In the genomic region with DNA sequence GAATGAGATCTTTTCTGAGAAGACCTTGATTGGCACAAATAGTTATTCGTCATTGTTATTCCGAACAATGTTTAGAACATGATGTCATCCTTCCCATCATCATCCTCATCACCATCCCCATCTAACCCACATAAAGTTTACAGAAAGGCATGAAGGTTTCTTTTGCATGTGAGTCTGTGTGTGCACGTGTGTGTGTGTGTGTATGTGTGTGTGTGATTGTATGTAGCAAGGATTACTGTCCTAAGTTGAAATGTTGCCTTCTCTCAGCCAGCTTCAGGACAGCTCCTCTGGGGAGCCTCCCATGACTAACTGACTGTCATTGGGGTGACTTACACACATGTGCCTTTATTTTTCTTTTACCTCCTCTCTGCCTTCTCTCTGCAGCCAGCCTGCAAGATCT, we compare ENCODE assay signal across 13 cellular contexts.
A peak's percentile ranks its signal among the peaks of the same experiment; 100 is the strongest.
DNase-seq lines count a peak whose midpoint lies in the region; ATAC-seq and TF ChIP-seq lines count a peak whose summit lies in the region.
"Had no signal": no experiment of that assay in that cellular context is flagged by ENCODE, and none has a peak within 500 bp of the region (broad histone marks: within the 10 kb centered on the region; RNA-seq: fewer than 3 reads in every experiment).

No MANE protein-coding gene starts in this region.

- H4K20me1 ChIP-seq in smooth muscle cell (ENCODE audit: low read depth), result no peaks in the 10 kb centered on the region

- peaks cover 3% of the 10 kb centered on the region for H3F3A ChIP-seq in smooth muscle cell (ENCODE audit: low read depth)

- H3K9me3 ChIP-seq in smooth muscle cell (replicated peaks; ENCODE audit: low read depth), result no peaks in the 10 kb centered on the region
- H3K9me3 ChIP-seq: stomach had no signal

- H3K9me3 Mint-ChIP-seq in T-helper 1 cell treated with Interleukin-12 subunit alpha and Interleukin-12 subunit beta and Interleukin-4 antibody, amounts not matched to agents 30 μg/mL and 1 μg/mL, for 36 hours, result peaks cover 13% of the 10 kb centered on the region
- no peaks in the 10 kb centered on the region for H3K9me3 Mint-ChIP-seq in effector memory CD8-positive, alpha-beta T cell

- no peak overlapping the region for H3K9ac ChIP-seq in smooth muscle cell (ENCODE audit: low read depth)

- H3K36me3 Mint-ChIP-seq in T-helper 1 cell treated with Interleukin-12 subunit alpha and Interleukin-12 subunit beta and Interleukin-4 antibody, amounts not matched to agents 30 μg/mL and 1 μg/mL, for 36 hours (ENCODE audit: low read depth), result peaks cover 34% of the 10 kb centered on the region
- H3K36me3 Mint-ChIP-seq in effector memory CD8-positive, alpha-beta T cell (ENCODE audit: insufficient read depth), result peaks cover 2% of the 10 kb centered on the region

- TF ChIP-seq CTCF in smooth muscle cell (IDR thresholded peaks at IDR 0.05; ENCODE audit: borderline replicate concordance, insufficient read depth, poor library complexity, severe bottlenecking), result no peak

- peak overlapping the region; percentile 50 for H3K27ac ChIP-seq in smooth muscle cell (ENCODE audit: low read depth)
- H3K27ac ChIP-seq: stomach had no signal

- H3K4me3 ChIP-seq in smooth muscle cell, result no peak overlapping the region
- H3K4me3 ChIP-seq: stomach had no signal

- H2AFZ ChIP-seq in smooth muscle cell (ENCODE audit: low read depth), result no peak overlapping the region

- WGBS in smooth muscle cell (ENCODE audit: low lambda C conversion rate), result 81% methylated on average over 3 of the region's 3 CpGs

- peaks cover 10% of the 10 kb centered on the region for H3K27me3 Mint-ChIP-seq in T-helper 1 cell treated with Interleukin-12 subunit alpha and Interleukin-12 subunit beta and Interleukin-4 antibody, amounts not matched to agents 30 μg/mL and 1 μg/mL, for 36 hours (ENCODE audit: low read depth)
- H3K27me3 Mint-ChIP-seq in effector memory CD8-positive, alpha-beta T cell, result no peaks in the 10 kb centered on the region

- DNase-seq in activated naive CD4-positive, alpha-beta T cell treated with Interleukin-2 at 50 U/mL for 16 hours, result peak; percentile 20
- no peak for DNase-seq in activated naive CD4-positive, alpha-beta T cell treated with anti-CD3 and anti-CD28 coated beads, Interleukin-2, amount 50 U/mL, for 16 hours
- no peak for DNase-seq in effector memory CD8-positive, alpha-beta T cell
- DNase-seq in smooth muscle cell (lab: John Stamatoyannopoulos, UW; ENCODE audit: unreplicated experiment), result no peak
- no peak for DNase-seq in GM03348 (ENCODE audit: low spot score)
- DNase-seq in germinal center (ENCODE audit: low spot score), result no peak
- DNase-seq: erythroblast, GDM1, NCI-H2227 treated with DMSO at 0.1 percent for 48 hours, stomach had no signal

- H3K4me2 ChIP-seq in smooth muscle cell, result peak overlapping the region; percentile 70

- peak overlapping the region; percentile 83 for H3K27ac Mint-ChIP-seq in T-helper 1 cell treated with Interleukin-12 subunit alpha and Interleukin-12 subunit beta and Interleukin-4 antibody, amounts not matched to agents 30 μg/mL and 1 μg/mL, for 36 hours
- peak overlapping the region in 1 of 2 donors; percentile 71 for H3K27ac Mint-ChIP-seq in effector memory CD8-positive, alpha-beta T cell
- H3K27ac Mint-ChIP-seq: WTC11 had no signal

- H3K27me3 ChIP-seq in smooth muscle cell (ENCODE audit: low read depth), result no peaks in the 10 kb centered on the region
- H3K27me3 ChIP-seq: stomach had no signal

- peaks cover 62% of the 10 kb centered on the region for H3K4me1 Mint-ChIP-seq in T-helper 1 cell treated with Interleukin-12 subunit alpha and Interleukin-12 subunit beta and Interleukin-4 antibody, amounts not matched to agents 30 μg/mL and 1 μg/mL, for 36 hours (ENCODE audit: low read depth)
- H3K4me1 Mint-ChIP-seq in effector memory CD8-positive, alpha-beta T cell (ENCODE audit: low read depth in 2 of 2), result peaks cover 63 to 76% of the 10 kb centered on the region in 2 donors
- H3K4me1 Mint-ChIP-seq: WTC11 had no signal

- no peaks in the 10 kb centered on the region for H3K79me2 ChIP-seq in smooth muscle cell (ENCODE audit: low read depth)

- peak overlapping the region; percentile 46 for H3K4me3 Mint-ChIP-seq in T-helper 1 cell treated with Interleukin-12 subunit alpha and Interleukin-12 subunit beta and Interleukin-4 antibody, amounts not matched to agents 30 μg/mL and 1 μg/mL, for 36 hours
- H3K4me3 Mint-ChIP-seq in effector memory CD8-positive, alpha-beta T cell, result peak overlapping the region; percentile 67 to 75
- H3K4me3 Mint-ChIP-seq: WTC11 had no signal

- H3K4me1 ChIP-seq in smooth muscle cell (ENCODE audit: low read depth), result no peaks in the 10 kb centered on the region

- H3K36me3 ChIP-seq in smooth muscle cell (ENCODE audit: low read depth), result no peaks in the 10 kb centered on the region
- H3K36me3 ChIP-seq: stomach had no signal

- no peak for ATAC-seq in effector memory CD8-positive, alpha-beta T cell (replicated peaks)
- no peak for ATAC-seq in HG03045 (IDR thresholded peaks at IDR 0.05; ENCODE audit: unreplicated experiment)
- ATAC-seq: WTC11 had no signal
